ENCODE assay signal across 8 cellular contexts in genomic region chr9:131418143-131419028, GRCh38. TPM values are rescaled to one million over a fixed set of nuclear protein-coding genes. Genes with fewer than 3 reads are reported as not detected.
A peak's percentile ranks its signal among the peaks of the same experiment; 100 is the strongest.
DNase-seq lines count a peak whose midpoint lies in the region; ATAC-seq lines count a peak whose summit lies in the region.

No MANE protein-coding gene starts in this region.

- peak overlapping the region; percentile 86 for H3K27ac ChIP-seq in cingulate gyrus (ENCODE audit: low read depth, low read length)

- ATAC-seq in GM18520 (IDR thresholded peaks at IDR 0.05; ENCODE audit: unreplicated experiment) (no peak), GM21447 (IDR thresholded peaks at IDR 0.05; ENCODE audit: unreplicated experiment) (no peak)

- peak; percentile 43 for DNase-seq in DMS79 (lab: John Stamatoyannopoulos, UW)
- peak; percentile 76 for DNase-seq in NCI-H2171 treated with DMSO at 0.1 percent for 48 hours (lab: John Stamatoyannopoulos, UW)
- DNase-seq in myocyte (ENCODE audit: low read depth): peak; percentile 77
- DNase-seq in NCI-H446 (lab: John Stamatoyannopoulos, UW): no peak
- no peak for DNase-seq in AML-193 (lab: John Stamatoyannopoulos, UW)

RNA-seq across cellular contexts. Expression of gene PRRC2B, which starts 24.5 kb away (rescaled TPM):
- total RNA-seq in myocyte: 83.5 and 84.8 TPM in 2 replicates
- polyA plus RNA-seq in myocyte (2012): 91.1 TPM

Comparison
In these comparisons a context has a peak if more than half of its experiments do, and no peak if none do; other contexts are left out.
1. DNase-seq: peak in DMS79 (single experiment), NCI-H2171 treated with DMSO at 0.1 percent for 48 hours (single experiment) and myocyte (single experiment); none in NCI-H446 (0 of 2) and AML-193 (0 of 2).